ENCODE assay signal across 1 cellular context in the genomic region with DNA sequence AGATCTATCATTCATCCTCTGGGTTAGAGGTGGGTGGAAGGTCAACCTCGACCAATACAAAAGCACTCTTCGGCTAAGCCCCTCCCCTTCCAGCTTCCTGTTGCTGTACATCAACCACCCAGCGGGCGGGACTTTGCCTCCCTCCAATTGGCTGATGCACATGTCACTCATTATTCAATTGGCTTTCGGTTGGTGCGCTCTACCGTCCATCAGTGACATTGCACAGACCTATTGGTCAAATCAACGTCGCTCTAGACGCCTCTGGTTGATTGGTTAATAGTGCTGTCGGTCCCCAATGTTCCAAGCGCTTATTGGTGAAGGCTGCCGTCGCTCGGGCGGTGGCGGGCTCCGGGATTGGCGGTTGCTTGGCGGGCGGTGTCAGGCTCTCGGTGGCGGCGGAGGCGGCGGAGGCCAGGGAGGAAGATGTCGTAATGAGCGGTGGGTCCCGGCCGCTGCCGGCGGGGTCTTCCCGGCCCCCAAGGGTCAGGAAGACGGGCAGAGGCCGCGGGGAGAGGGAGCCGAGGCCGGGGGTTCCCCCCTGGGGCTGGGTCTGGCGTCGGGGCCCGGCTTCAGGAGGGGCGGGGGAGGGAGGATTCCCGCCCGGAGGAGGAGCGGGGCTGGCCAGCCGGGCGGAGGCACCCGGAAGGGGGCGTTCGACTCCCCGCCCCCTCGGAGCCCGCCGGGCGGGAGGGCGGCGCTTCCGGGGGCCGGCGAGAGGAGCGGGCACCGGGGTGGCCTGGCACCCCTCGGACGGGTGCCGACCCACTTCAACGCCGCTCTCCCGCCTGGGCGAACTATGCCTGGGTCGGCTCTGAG.
A peak's percentile ranks its signal among the peaks of the same experiment; 100 is the strongest.
TF ChIP-seq lines count a peak whose summit lies in the region.

A gene (plus strand): TSS at position 381 of the 816 bp plus-strand sequence. CDS start 51 bp downstream, at position 432.

TF ChIP-seq in HepG2, 621 proteins besides CTCF, POLR2A, EP300 and RAD21 (continued from another document and continues in another):
- TF ChIP-seq, protein P1, sequence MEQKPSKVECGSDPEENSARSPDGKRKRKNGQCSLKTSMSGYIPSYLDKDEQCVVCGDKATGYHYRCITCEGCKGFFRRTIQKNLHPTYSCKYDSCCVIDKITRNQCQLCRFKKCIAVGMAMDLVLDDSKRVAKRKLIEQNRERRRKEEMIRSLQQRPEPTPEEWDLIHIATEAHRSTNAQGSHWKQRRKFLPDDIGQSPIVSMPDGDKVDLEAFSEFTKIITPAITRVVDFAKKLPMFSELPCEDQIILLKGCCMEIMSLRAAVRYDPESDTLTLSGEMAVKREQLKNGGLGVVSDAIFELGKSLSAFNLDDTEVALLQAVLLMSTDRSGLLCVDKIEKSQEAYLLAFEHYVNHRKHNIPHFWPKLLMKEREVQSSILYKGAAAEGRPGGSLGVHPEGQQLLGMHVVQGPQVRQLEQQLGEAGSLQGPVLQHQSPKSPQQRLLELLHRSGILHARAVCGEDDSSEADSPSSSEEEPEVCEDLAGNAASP (CRISPR knock-in tag; IDR thresholded peaks at IDR 0.05; ENCODE audit: borderline replicate concordance) = peak; percentile 63; the same call in 1 of the 2 replicates
- peak; percentile 30 for TF ChIP-seq ARID2 (CRISPR knock-in tag; IDR thresholded peaks at IDR 0.05; ENCODE audit: borderline replicate concordance)
- TF ChIP-seq HCFC1 (IDR thresholded peaks at IDR 0.05; ENCODE audit: low read depth, low read length) = peak; percentile 48; the same call in 1 of the 2 replicates
- 0 out of 2 replicates have a peak, but pooled peaks have one; percentile 13 for TF ChIP-seq TMF1 (CRISPR knock-in tag; IDR thresholded peaks at IDR 0.05; ENCODE audit: low read depth)
- peak; percentile 80 for TF ChIP-seq TAF15 (IDR thresholded peaks at IDR 0.05; ENCODE audit: low read depth, low read length, poor library complexity, severe bottlenecking)
- TF ChIP-seq ZNF343 (CRISPR knock-in tag; IDR thresholded peaks at IDR 0.05) = peak; percentile 4; the same call in 1 of the 2 replicates
- TF ChIP-seq POLR2G (IDR thresholded peaks at IDR 0.05; ENCODE audit: low read depth, low read length) = peak; percentile 96
- TF ChIP-seq FOXM1 (CRISPR knock-in tag; IDR thresholded peaks at IDR 0.05) = no peak
- peak; percentile 89 for TF ChIP-seq THAP11 (CRISPR knock-in tag; IDR thresholded peaks at IDR 0.05)
- TF ChIP-seq CAMTA2 (CRISPR knock-in tag; IDR thresholded peaks at IDR 0.05; ENCODE audit: borderline replicate concordance) = 0 out of 2 replicates have a peak, but pooled peaks have one; percentile 13
- peak; percentile 63; the same call in 1 of the 2 replicates for TF ChIP-seq ZBTB8A (CRISPR knock-in tag; IDR thresholded peaks at IDR 0.05; ENCODE audit: borderline replicate concordance, low read depth)
- TF ChIP-seq ZSCAN12 (CRISPR knock-in tag; IDR thresholded peaks at IDR 0.05) = 0 out of 2 replicates have a peak, but pooled peaks have one; percentile 26
- TF ChIP-seq, protein P2, sequence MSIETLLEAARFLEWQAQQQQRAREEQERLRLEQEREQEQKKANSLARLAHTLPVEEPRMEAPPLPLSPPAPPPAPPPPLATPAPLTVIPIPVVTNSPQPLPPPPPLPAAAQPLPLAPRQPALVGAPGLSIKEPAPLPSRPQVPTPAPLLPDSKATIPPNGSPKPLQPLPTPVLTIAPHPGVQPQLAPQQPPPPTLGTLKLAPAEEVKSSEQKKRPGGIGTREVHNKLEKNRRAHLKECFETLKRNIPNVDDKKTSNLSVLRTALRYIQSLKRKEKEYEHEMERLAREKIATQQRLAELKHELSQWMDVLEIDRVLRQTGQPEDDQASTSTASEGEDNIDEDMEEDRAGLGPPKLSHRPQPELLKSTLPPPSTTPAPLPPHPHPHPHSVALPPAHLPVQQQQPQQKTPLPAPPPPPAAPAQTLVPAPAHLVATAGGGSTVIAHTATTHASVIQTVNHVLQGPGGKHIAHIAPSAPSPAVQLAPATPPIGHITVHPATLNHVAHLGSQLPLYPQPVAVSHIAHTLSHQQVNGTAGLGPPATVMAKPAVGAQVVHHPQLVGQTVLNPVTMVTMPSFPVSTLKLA (IDR thresholded peaks at IDR 0.05) = no peak
- TF ChIP-seq SAFB2 (CRISPR knock-in tag; IDR thresholded peaks at IDR 0.05; ENCODE audit: borderline replicate concordance, low read depth) = 0 out of 2 replicates have a peak, but pooled peaks have one; percentile 13
- TF ChIP-seq, protein P3, sequence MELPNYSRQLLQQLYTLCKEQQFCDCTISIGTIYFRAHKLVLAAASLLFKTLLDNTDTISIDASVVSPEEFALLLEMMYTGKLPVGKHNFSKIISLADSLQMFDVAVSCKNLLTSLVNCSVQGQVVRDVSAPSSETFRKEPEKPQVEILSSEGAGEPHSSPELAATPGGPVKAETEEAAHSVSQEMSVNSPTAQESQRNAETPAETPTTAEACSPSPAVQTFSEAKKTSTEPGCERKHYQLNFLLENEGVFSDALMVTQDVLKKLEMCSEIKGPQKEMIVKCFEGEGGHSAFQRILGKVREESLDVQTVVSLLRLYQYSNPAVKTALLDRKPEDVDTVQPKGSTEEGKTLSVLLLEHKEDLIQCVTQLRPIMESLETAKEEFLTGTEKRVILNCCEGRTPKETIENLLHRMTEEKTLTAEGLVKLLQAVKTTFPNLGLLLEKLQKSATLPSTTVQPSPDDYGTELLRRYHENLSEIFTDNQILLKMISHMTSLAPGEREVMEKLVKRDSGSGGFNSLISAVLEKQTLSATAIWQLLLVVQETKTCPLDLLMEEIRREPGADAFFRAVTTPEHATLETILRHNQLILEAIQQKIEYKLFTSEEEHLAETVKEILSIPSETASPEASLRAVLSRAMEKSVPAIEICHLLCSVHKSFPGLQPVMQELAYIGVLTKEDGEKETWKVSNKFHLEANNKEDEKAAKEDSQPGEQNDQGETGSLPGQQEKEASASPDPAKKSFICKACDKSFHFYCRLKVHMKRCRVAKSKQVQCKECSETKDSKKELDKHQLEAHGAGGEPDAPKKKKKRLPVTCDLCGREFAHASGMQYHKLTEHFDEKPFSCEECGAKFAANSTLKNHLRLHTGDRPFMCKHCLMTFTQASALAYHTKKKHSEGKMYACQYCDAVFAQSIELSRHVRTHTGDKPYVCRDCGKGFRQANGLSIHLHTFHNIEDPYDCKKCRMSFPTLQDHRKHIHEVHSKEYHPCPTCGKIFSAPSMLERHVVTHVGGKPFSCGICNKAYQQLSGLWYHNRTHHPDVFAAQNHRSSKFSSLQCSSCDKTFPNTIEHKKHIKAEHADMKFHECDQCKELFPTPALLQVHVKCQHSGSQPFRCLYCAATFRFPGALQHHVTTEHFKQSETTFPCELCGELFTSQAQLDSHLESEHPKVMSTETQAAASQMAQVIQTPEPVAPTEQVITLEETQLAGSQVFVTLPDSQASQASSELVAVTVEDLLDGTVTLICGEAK (IDR thresholded peaks at IDR 0.05) = peak; percentile 86
- TF ChIP-seq, protein P3 (CRISPR knock-in tag; IDR thresholded peaks at IDR 0.05) = peak; percentile 38; the same call in 1 of the 2 replicates
- TF ChIP-seq KDM3A (CRISPR knock-in tag; IDR thresholded peaks at IDR 0.05; ENCODE audit: low read depth) = 0 out of 2 replicates have a peak, but pooled peaks have one; percentile 57
- TF ChIP-seq, protein P4, sequence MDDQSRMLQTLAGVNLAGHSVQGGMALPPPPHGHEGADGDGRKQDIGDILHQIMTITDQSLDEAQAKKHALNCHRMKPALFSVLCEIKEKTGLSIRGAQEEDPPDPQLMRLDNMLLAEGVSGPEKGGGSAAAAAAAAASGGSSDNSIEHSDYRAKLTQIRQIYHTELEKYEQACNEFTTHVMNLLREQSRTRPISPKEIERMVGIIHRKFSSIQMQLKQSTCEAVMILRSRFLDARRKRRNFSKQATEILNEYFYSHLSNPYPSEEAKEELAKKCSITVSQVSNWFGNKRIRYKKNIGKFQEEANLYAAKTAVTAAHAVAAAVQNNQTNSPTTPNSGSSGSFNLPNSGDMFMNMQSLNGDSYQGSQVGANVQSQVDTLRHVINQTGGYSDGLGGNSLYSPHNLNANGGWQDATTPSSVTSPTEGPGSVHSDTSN (CRISPR knock-in tag; IDR thresholded peaks at IDR 0.05; ENCODE audit: borderline replicate concordance) = peak; percentile 100
- TF ChIP-seq, protein P5, sequence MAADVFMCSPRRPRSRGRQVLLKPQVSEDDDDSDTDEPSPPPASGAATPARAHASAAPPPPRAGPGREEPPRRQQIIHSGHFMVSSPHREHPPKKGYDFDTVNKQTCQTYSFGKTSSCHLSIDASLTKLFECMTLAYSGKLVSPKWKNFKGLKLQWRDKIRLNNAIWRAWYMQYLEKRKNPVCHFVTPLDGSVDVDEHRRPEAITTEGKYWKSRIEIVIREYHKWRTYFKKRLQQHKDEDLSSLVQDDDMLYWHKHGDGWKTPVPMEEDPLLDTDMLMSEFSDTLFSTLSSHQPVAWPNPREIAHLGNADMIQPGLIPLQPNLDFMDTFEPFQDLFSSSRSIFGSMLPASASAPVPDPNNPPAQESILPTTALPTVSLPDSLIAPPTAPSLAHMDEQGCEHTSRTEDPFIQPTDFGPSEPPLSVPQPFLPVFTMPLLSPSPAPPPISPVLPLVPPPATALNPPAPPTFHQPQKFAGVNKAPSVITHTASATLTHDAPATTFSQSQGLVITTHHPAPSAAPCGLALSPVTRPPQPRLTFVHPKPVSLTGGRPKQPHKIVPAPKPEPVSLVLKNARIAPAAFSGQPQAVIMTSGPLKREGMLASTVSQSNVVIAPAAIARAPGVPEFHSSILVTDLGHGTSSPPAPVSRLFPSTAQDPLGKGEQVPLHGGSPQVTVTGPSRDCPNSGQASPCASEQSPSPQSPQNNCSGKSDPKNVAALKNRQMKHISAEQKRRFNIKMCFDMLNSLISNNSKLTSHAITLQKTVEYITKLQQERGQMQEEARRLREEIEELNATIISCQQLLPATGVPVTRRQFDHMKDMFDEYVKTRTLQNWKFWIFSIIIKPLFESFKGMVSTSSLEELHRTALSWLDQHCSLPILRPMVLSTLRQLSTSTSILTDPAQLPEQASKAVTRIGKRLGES (CRISPR knock-in tag; IDR thresholded peaks at IDR 0.05; ENCODE audit: borderline replicate concordance) = no peak
- TF ChIP-seq KDM4B (CRISPR knock-in tag; IDR thresholded peaks at IDR 0.05) = peak; percentile 69; the same call in 1 of the 2 replicates
- no peak for TF ChIP-seq FOXA1 (IDR thresholded peaks at IDR 0.05)
- 0 out of 2 replicates have a peak, but pooled peaks have one; percentile 2 for TF ChIP-seq FOXA1 (CRISPR knock-in tag; IDR thresholded peaks at IDR 0.05)
- peak; percentile 82; the same call in 1 of the 2 replicates for TF ChIP-seq SAP130 (CRISPR knock-in tag; IDR thresholded peaks at IDR 0.05; ENCODE audit: low read depth)
- TF ChIP-seq RBM39 (IDR thresholded peaks at IDR 0.05; ENCODE audit: low read depth, low read length, poor library complexity, severe bottlenecking) = peak; percentile 89
- TF ChIP-seq RELA (CRISPR knock-in tag; IDR thresholded peaks at IDR 0.05) = peak; percentile 52; the same call in 1 of the 2 replicates
- TF ChIP-seq KLF9 (CRISPR knock-in tag; IDR thresholded peaks at IDR 0.05; ENCODE audit: low read depth) = no peak; the same call in 1 of the 2 replicates
- 0 out of 2 replicates have a peak, but pooled peaks have one; percentile 9 for TF ChIP-seq NR2F2 (IDR thresholded peaks at IDR 0.05; ENCODE audit: borderline replicate concordance, low read depth)
- TF ChIP-seq MXI1 (IDR thresholded peaks at IDR 0.05; ENCODE audit: borderline replicate concordance, low read depth, low read length) = peak; percentile 70; the same call in 1 of the 3 replicates
- peak; percentile 44; the same call in 1 of the 2 replicates for TF ChIP-seq KDM5A (IDR thresholded peaks at IDR 0.05; ENCODE audit: borderline replicate concordance, low read length)
- TF ChIP-seq GTF3A (CRISPR knock-in tag; conservative IDR thresholded peaks at IDR 0.05) = peak; percentile 67; the same call in 1 of the 2 replicates
- no peak for TF ChIP-seq SOX6 (IDR thresholded peaks at IDR 0.05)
- peak; percentile 24; the same call in 1 of the 2 replicates for TF ChIP-seq SOX6 (CRISPR knock-in tag; IDR thresholded peaks at IDR 0.05)
- TF ChIP-seq GABPA (IDR thresholded peaks at IDR 0.05; ENCODE audit: low read depth, low read length) = peak; percentile 81
- peak; percentile 96 for TF ChIP-seq GABPA (CRISPR knock-in tag; IDR thresholded peaks at IDR 0.05; ENCODE audit: low read depth)
- TF ChIP-seq ZMYM2 (CRISPR knock-in tag; IDR thresholded peaks at IDR 0.05) = no peak
- peak; percentile 60; the same call in 1 of the 2 replicates for TF ChIP-seq ZBTB20 (CRISPR knock-in tag; IDR thresholded peaks at IDR 0.05; ENCODE audit: borderline replicate concordance, low read depth)
